In genomic region chr17:26885244-26885970, GRCh38 we compare ENCODE assay signal across 8 cellular contexts.
DNase-seq lines count a peak whose midpoint lies in the region; ATAC-seq and TF ChIP-seq lines count a peak whose summit lies in the region.
"Not testable (repeated sequence)": the region's sequence is repeated elsewhere in the genome, so short reads cannot be mapped to it uniquely, and the experiment has no call there.

No MANE protein-coding gene starts in this region.

- H3K36me3 Mint-ChIP-seq in CD4-positive, CD25-positive, alpha-beta regulatory T cell: not testable (repeated sequence)

- H3K4me1 Mint-ChIP-seq in CD4-positive, CD25-positive, alpha-beta regulatory T cell: not testable (repeated sequence)

- H2BK120ac ChIP-seq in IMR-90 (ENCODE audit: low read depth, low read length): not testable (repeated sequence)

- H2BK15ac ChIP-seq in IMR-90 (ENCODE audit: low read depth, low read length): not testable (repeated sequence)

- H3K4me3 Mint-ChIP-seq in CD4-positive, CD25-positive, alpha-beta regulatory T cell: not testable (repeated sequence)

- TF ChIP-seq POLR2A in IMR-90 (IDR thresholded peaks at IDR 0.05; ENCODE audit: low read depth, low read length); ovary (IDR thresholded peaks at IDR 0.05): not testable (repeated sequence)

- not testable (repeated sequence) for H3K27ac ChIP-seq in CD4-positive, CD25-positive, alpha-beta regulatory T cell (ENCODE audit: insufficient read depth, low read length, poor library complexity, severe bottlenecking); IMR-90 (ENCODE audit: insufficient read depth, low read length); effector memory CD4-positive, alpha-beta T cell (ENCODE audit: insufficient read depth, low read length, poor library complexity, severe bottlenecking); ovary

- not testable (repeated sequence) for H3K56ac ChIP-seq in IMR-90 (ENCODE audit: extremely low read depth, insufficient read depth, low read length)

- H4K5ac ChIP-seq in IMR-90 (ENCODE audit: low read depth, low read length): not testable (repeated sequence)

- not testable (repeated sequence) for H3K4me1 ChIP-seq in CD4-positive, CD25-positive, alpha-beta regulatory T cell (ENCODE audit: control insufficient read depth, insufficient read depth, low read length, poor library complexity, severe bottlenecking); IMR-90 (ENCODE audit: control insufficient read depth, insufficient read depth, low read length); effector memory CD4-positive, alpha-beta T cell (ENCODE audit: control insufficient read depth, insufficient read depth, low read length, poor library complexity, severe bottlenecking); ovary (ENCODE audit: insufficient read depth)

- ATAC-seq in CD4-positive, CD25-positive, alpha-beta regulatory T cell (ENCODE audit: low read depth in 2 of 2): peak; percentile 10 to 27
- ATAC-seq in IMR-90 (ENCODE audit: low read depth): peak; percentile 9; the same call in 1 of the 2 replicates
- ATAC-seq in left lobe of liver: not testable (repeated sequence)

- POLR2A ChIA-PET in IMR-90 (lab: Charles Lee; ENCODE audit: unreplicated experiment): not testable (repeated sequence)

- H4K20me1 ChIP-seq in IMR-90 (ENCODE audit: insufficient read depth, low read length): not testable (repeated sequence)

- not testable (repeated sequence) for BruUV-seq in IMR-90 (replicated peaks; lab: Mats Ljungman, UMichigan)

- in situ Hi-C loops in IMR-90 (cut with MboI; ENCODE audit: low sequenced_read_pairs): not testable (repeated sequence)

- dilution Hi-C loops in IMR-90 (cut with HindIII; ENCODE audit: low sequenced_read_pairs, unreplicated experiment): not testable (repeated sequence)

- H2AFZ ChIP-seq in IMR-90 (replicated peaks; ENCODE audit: low read length, poor library complexity): not testable (repeated sequence)

- H2AK5ac ChIP-seq in IMR-90 (ENCODE audit: low read depth, low read length): not testable (repeated sequence)

- not testable (repeated sequence) for TF ChIP-seq RAD21 in IMR-90 (IDR thresholded peaks at IDR 0.05; ENCODE audit: low read length)

- H3K9me3 ChIP-seq in CD4-positive, CD25-positive, alpha-beta regulatory T cell (ENCODE audit: control insufficient read depth in 2 of 2, low read length in 2 of 2); IMR-90 (ENCODE audit: control insufficient read depth, insufficient read depth, low read length); effector memory CD4-positive, alpha-beta T cell (ENCODE audit: control insufficient read depth, low read length); ovary: not testable (repeated sequence)

- H3K27me3 Mint-ChIP-seq in CD4-positive, CD25-positive, alpha-beta regulatory T cell: not testable (repeated sequence)

- H3K23ac ChIP-seq in IMR-90 (ENCODE audit: low read depth, low read length): not testable (repeated sequence)

- DNase-seq in CD4-positive, CD25-positive, alpha-beta regulatory T cell: peak in 2 of 3 donors; percentile 1 to 72
- DNase-seq in IMR-90: not testable (repeated sequence)
- peak; percentile 3 to 21 for DNase-seq in activated CD4-positive, alpha-beta T cell treated with anti-CD3 and anti-CD28 coated beads for 4 hours
- peak; percentile 8 for DNase-seq in activated gamma-delta T cell treated with Interleukin-2 at 50 U/mL for 16 hours
- DNase-seq in effector memory CD4-positive, alpha-beta T cell: peak in 2 of 3 donors; percentile 0 to 1
- DNase-seq in left lobe of liver (ENCODE audit: low spot score): peak; percentile 30
- DNase-seq in ovary: peak in 2 of 5 donors; percentile 10 to 29
- peak; percentile 0 to 5 for DNase-seq in stimulated activated CD8-positive, alpha-beta memory T cell treated with anti-CD3 and anti-CD28 coated beads, Interleukin-7, amount 100 ng/mL, for 1 hour (ENCODE audit: low read depth in 2 of 2)

- not testable (repeated sequence) for H3K9ac ChIP-seq in IMR-90 (ENCODE audit: low read depth, low read length)

- not testable (repeated sequence) for H4K91ac ChIP-seq in IMR-90 (ENCODE audit: insufficient read depth, low read depth, low read length)

- not testable (repeated sequence) for TF ChIP-seq CTCF in IMR-90 (conservative IDR thresholded peaks at IDR 0.05; ENCODE audit: low read depth, low read length); ovary (IDR thresholded peaks at IDR 0.05)

- not testable (repeated sequence) for H2AK9ac ChIP-seq in IMR-90 (replicated peaks; ENCODE audit: low read depth, low read length, poor library complexity)

- intact Hi-C loops in IMR-90 (cut with micrococcal nuclease); ovary (cut with DNase I): not testable (repeated sequence)

- H2BK20ac ChIP-seq in IMR-90 (ENCODE audit: low read depth, low read length): not testable (repeated sequence)

- H3K9me1 ChIP-seq in IMR-90 (ENCODE audit: insufficient read depth, low read length): not testable (repeated sequence)

- TF ChIP-seq EP300 in ovary (IDR thresholded peaks at IDR 0.05): peak; percentile 50

- H2BK5ac ChIP-seq in IMR-90 (ENCODE audit: low read depth, low read length, poor library complexity, severe bottlenecking): not testable (repeated sequence)

- H3K18ac ChIP-seq in IMR-90 (ENCODE audit: low read depth, low read length): not testable (repeated sequence)

- CTCF ChIA-PET in IMR-90 (lab: Yijun Ruan, JAX): interaction anchor here (1.1 to 1.2 kb wide), 2 partner anchors 265 to 965 kb away, joined by 4 to 6 read pairs; no protein-coding TSS in a partner anchor

- H4K8ac ChIP-seq in IMR-90 (ENCODE audit: low read depth in 2 of 2, low read length in 2 of 2): not testable (repeated sequence)

- H3K79me1 ChIP-seq in IMR-90 (ENCODE audit: low read depth in 1 of 2, low read length in 2 of 2): not testable (repeated sequence)

- not testable (repeated sequence) for H3K9me3 Mint-ChIP-seq in CD4-positive, CD25-positive, alpha-beta regulatory T cell

- 33% methylated on average over 3 of the region's 8 CpGs; no CpG with 5 or more reads in 1 of the 2 experiments for WGBS in IMR-90 (ENCODE audit: extremely low coverage in 2 of 2, insufficient read length in 1 of 2), 2 experiments
- WGBS in ovary, 3 donors: 61 to 67% (median 64%) methylated on average over 8 of the region's 8 CpGs

- not testable (repeated sequence) for H3K4me2 ChIP-seq in IMR-90 (ENCODE audit: low read depth, low read length)

- not testable (repeated sequence) for H3K27ac Mint-ChIP-seq in CD4-positive, CD25-positive, alpha-beta regulatory T cell

- H3K14ac ChIP-seq in IMR-90 (replicated peaks; ENCODE audit: low read depth, low read length): not testable (repeated sequence)

- not testable (repeated sequence) for H3K4ac ChIP-seq in IMR-90 (ENCODE audit: low read depth, low read length)

- H3K36me3 ChIP-seq in CD4-positive, CD25-positive, alpha-beta regulatory T cell (ENCODE audit: control insufficient read depth, insufficient read depth, low read length); IMR-90 (ENCODE audit: control insufficient read depth, insufficient read depth, low read length); effector memory CD4-positive, alpha-beta T cell (ENCODE audit: control insufficient read depth, insufficient read depth, low read length); ovary: not testable (repeated sequence)

- not testable (repeated sequence) for H3K4me3 ChIP-seq in CD4-positive, CD25-positive, alpha-beta regulatory T cell (ENCODE audit: low read depth, low read length); IMR-90 (ENCODE audit: insufficient read depth, low read depth, low read length); effector memory CD4-positive, alpha-beta T cell (ENCODE audit: insufficient read depth, low read depth, low read length, poor library complexity, severe bottlenecking); ovary

- not testable (repeated sequence) for H3K27me3 ChIP-seq in CD4-positive, CD25-positive, alpha-beta regulatory T cell (ENCODE audit: control insufficient read depth, insufficient read depth, low read length); IMR-90 (ENCODE audit: control insufficient read depth, insufficient read depth, low read length); effector memory CD4-positive, alpha-beta T cell (replicated peaks; ENCODE audit: control insufficient read depth, insufficient read depth, low read length, poor library complexity, severe bottlenecking); ovary
